In genomic region chr2:163345795-163346573, GRCh38 we compare ENCODE assay signal across 9 cellular contexts.
DNase-seq lines count a peak whose midpoint lies in the region; ATAC-seq, FAIRE-seq and TF ChIP-seq lines count a peak whose summit lies in the region.
"Had no signal": no experiment of that assay in that cellular context is flagged by ENCODE, and none has a peak within 500 bp of the region (broad histone marks: within the 10 kb centered on the region; RNA-seq: fewer than 3 reads in every experiment).

No MANE protein-coding gene starts in this region.

- 3% methylated on average over 6 of the region's 6 CpGs for WGBS in HepG2 (ENCODE audit: low lambda C conversion rate)
- WGBS in lower leg skin, 2 donors: 5% methylated on average over 6 of the region's 6 CpGs

- no peak for TF ChIP-seq POLR2A in HepG2 (IDR thresholded peaks at IDR 0.05; ENCODE audit: insufficient read depth in 1 of 2, low read depth in 2 of 2, low read length in 2 of 2)
- TF ChIP-seq POLR2A in lower leg skin (IDR thresholded peaks at IDR 0.05): no peak

- H3K27ac ChIP-seq in HepG2 (ENCODE audit: extremely low read length, insufficient read depth, low read length): no peak overlapping the region
- H3K27ac ChIP-seq: skin epidermis had no signal

- CTCF ChIA-PET in HepG2 (lab: Yijun Ruan, JAX; ENCODE audit: low intra/inter-chr PET ratio, low total read pairs): interaction anchor here (0.8 to 2.1 kb wide), 4 partner anchors 265 to 1133 kb away, joined by 3 to 11 read pairs (median 7); no protein-coding TSS in a partner anchor

- intact Hi-C loops in HepG2 (cut with micrococcal nuclease; ENCODE audit: unreplicated experiment): loop anchor here (1.0 to 10.0 kb wide), 7 partner anchors 126 to 1084 kb away; no protein-coding TSS in a partner anchor
- intact Hi-C loops in lower leg skin (cut with DNase I; ENCODE audit: low total_unique reads): loop anchor here (10.0 kb wide), 1 partner anchor 719 kb away; no protein-coding TSS in a partner anchor

- no peaks in the 10 kb centered on the region for H3K9me3 ChIP-seq in HepG2 (ENCODE audit: low read length)

- peak; percentile 83 for DNase-seq in COR-L47 (lab: John Stamatoyannopoulos, UW)
- DNase-seq in NCI-H226: peak; percentile 47
- DNase-seq in astrocyte of the spinal cord (ENCODE audit: low read depth, low spot score): peak; percentile 64
- DNase-seq in HepG2 (ENCODE audit: low spot score): peak; percentile 59
- no peak for DNase-seq in lower leg skin (ENCODE audit: low spot score in 2 of 2)

- no peaks in the 10 kb centered on the region for H3K79me2 ChIP-seq in HepG2 (ENCODE audit: insufficient read depth, low read length)

- in situ Hi-C loops in astrocyte of the spinal cord (cut with HindIII; ENCODE audit: low sequenced_read_pairs) (no loop called here), HepG2 (cut with HindIII; ENCODE audit: extremely low pct_ligation_motif_present, low pct_unique_long_range_greater_than_20kb) (loop anchor here (5.0 to 25.0 kb wide), 3 partner anchors 539 to 1141 kb away; no protein-coding TSS in a partner anchor)

- TF ChIP-seq RAD21 in HepG2 (CRISPR knock-in tag; IDR thresholded peaks at IDR 0.05): peak; percentile 42; the same call in 1 of the 2 replicates

- ATAC-seq in GM19351 (IDR thresholded peaks at IDR 0.05; ENCODE audit: unreplicated experiment): peak; percentile 96
- ATAC-seq in HG03354 (IDR thresholded peaks at IDR 0.05; ENCODE audit: poor library complexity, severe bottlenecking, unreplicated experiment): peak; percentile 72
- peak; percentile 66 for ATAC-seq in HepG2
- no peak for ATAC-seq in GM19397 (IDR thresholded peaks at IDR 0.05; ENCODE audit: unreplicated experiment)

- TF ChIP-seq CTCF in astrocyte of the spinal cord (IDR thresholded peaks at IDR 0.05; ENCODE audit: low read depth, low read length) (peak; percentile 71), HepG2 (CRISPR knock-in tag; IDR thresholded peaks at IDR 0.05) (peak; percentile 72), lower leg skin (IDR thresholded peaks at IDR 0.05) (peak in 1 of 3 donors; percentile 35)

- no peak overlapping the region for H2AFZ ChIP-seq in HepG2 (ENCODE audit: low read length)

- no peaks in the 10 kb centered on the region for H3K36me3 ChIP-seq in HepG2 (replicated peaks in 1 of 2; ENCODE audit: control insufficient read depth in 1 of 2, insufficient read depth in 2 of 2, low read length in 2 of 2)

- H3K27me3 ChIP-seq in HepG2 (ENCODE audit: control insufficient read depth in 1 of 2, insufficient read depth in 2 of 2, low read length in 2 of 2): no peaks in the 10 kb centered on the region

- no peak overlapping the region for H3K4me2 ChIP-seq in HepG2 (ENCODE audit: low read depth, low read length)

- BruUV-seq in HepG2 (replicated peaks; lab: Mats Ljungman, UMichigan): no TSS peak

- H4K20me1 ChIP-seq in HepG2 (ENCODE audit: insufficient read depth, low read length): no peaks in the 10 kb centered on the region

- POLR2A ChIA-PET in HepG2 (lab: Yijun Ruan, JAX): no interaction called here

- H3K4me3 ChIP-seq in astrocyte of the spinal cord (ENCODE audit: low read depth, low read length) (no peak overlapping the region), HepG2 (replicated peaks in 1 of 3; ENCODE audit: insufficient read depth in 1 of 3, low read depth in 2 of 3, low read length in 3 of 3) (no peak overlapping the region), lower leg skin (ENCODE audit: low read depth, poor library complexity, severe bottlenecking) (no peak overlapping the region)
- H3K4me3 ChIP-seq: skin epidermis had no signal

- FAIRE-seq in HepG2 (lab: Jason Lieb, UNC): peak; percentile 57

- no peak for TF ChIP-seq EP300 in HepG2 (IDR thresholded peaks at IDR 0.05; ENCODE audit: low read depth in 2 of 2, low read length in 2 of 2)
- TF ChIP-seq EP300 in HepG2 (CRISPR knock-in tag; IDR thresholded peaks at IDR 0.05; ENCODE audit: borderline replicate concordance): no peak

- no peak overlapping the region for H3K9ac ChIP-seq in HepG2 (ENCODE audit: insufficient read depth, low read depth, low read length)

- H3K4me1 ChIP-seq in HepG2 (ENCODE audit: insufficient read depth, low read length): no peaks in the 10 kb centered on the region

TF ChIP-seq in HepG2, 621 proteins besides CTCF, POLR2A, EP300 and RAD21:
- TF ChIP-seq ARID3A (IDR thresholded peaks at IDR 0.05; ENCODE audit: low read depth, low read length) (0 out of 2 replicates have a peak, but pooled peaks have one; percentile 26), STAG1 (CRISPR knock-in tag; IDR thresholded peaks at IDR 0.05) (peak; percentile 80), SMC3 (IDR thresholded peaks at IDR 0.05; ENCODE audit: low read length) (peak; percentile 86), ZFP62 (CRISPR knock-in tag; IDR thresholded peaks at IDR 0.05) (no peak), ONECUT2 (CRISPR knock-in tag; IDR thresholded peaks at IDR 0.05) (no peak), NFIC (IDR thresholded peaks at IDR 0.05; ENCODE audit: low read length) (0 out of 2 replicates have a peak, but pooled peaks have one; percentile 12), HNRNPUL1 (IDR thresholded peaks at IDR 0.05; ENCODE audit: low read depth, low read length) (peak; percentile 21; the same call in 1 of the 2 replicates), ZNF24 (IDR thresholded peaks at IDR 0.05) (0 out of 2 replicates have a peak, but pooled peaks have one; percentile 39), TSC22D2 (CRISPR knock-in tag; IDR thresholded peaks at IDR 0.05; ENCODE audit: borderline replicate concordance) (no peak)
- TF ChIP-seq, protein P1, sequence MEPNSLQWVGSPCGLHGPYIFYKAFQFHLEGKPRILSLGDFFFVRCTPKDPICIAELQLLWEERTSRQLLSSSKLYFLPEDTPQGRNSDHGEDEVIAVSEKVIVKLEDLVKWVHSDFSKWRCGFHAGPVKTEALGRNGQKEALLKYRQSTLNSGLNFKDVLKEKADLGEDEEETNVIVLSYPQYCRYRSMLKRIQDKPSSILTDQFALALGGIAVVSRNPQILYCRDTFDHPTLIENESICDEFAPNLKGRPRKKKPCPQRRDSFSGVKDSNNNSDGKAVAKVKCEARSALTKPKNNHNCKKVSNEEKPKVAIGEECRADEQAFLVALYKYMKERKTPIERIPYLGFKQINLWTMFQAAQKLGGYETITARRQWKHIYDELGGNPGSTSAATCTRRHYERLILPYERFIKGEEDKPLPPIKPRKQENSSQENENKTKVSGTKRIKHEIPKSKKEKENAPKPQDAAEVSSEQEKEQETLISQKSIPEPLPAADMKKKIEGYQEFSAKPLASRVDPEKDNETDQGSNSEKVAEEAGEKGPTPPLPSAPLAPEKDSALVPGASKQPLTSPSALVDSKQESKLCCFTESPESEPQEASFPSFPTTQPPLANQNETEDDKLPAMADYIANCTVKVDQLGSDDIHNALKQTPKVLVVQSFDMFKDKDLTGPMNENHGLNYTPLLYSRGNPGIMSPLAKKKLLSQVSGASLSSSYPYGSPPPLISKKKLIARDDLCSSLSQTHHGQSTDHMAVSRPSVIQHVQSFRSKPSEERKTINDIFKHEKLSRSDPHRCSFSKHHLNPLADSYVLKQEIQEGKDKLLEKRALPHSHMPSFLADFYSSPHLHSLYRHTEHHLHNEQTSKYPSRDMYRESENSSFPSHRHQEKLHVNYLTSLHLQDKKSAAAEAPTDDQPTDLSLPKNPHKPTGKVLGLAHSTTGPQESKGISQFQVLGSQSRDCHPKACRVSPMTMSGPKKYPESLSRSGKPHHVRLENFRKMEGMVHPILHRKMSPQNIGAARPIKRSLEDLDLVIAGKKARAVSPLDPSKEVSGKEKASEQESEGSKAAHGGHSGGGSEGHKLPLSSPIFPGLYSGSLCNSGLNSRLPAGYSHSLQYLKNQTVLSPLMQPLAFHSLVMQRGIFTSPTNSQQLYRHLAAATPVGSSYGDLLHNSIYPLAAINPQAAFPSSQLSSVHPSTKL (CRISPR knock-in tag; IDR thresholded peaks at IDR 0.05): peak; percentile 12; the same call in 1 of the 2 replicates

Comparison
In these comparisons a context has a peak if more than half of its experiments do, and no peak if none do; other contexts are left out.
1. DNase-seq: peak in COR-L47 (single experiment), NCI-H226 (single experiment), astrocyte of the spinal cord (single experiment) and HepG2 (single experiment); none in lower leg skin (0 of 2).